ENCODE assay signal across 27 cellular contexts in genomic region chr12:84701041-84701440, GRCh38.
"Had no signal": no experiment of that assay in that cellular context is flagged by ENCODE, and none has a peak within 500 bp of the region (broad histone marks: within the 10 kb centered on the region; RNA-seq: fewer than 3 reads in every experiment).

No MANE protein-coding gene starts in this region.

- ATAC-seq: activated CD4-positive, CD25-positive, alpha-beta regulatory T cell treated with anti-CD3 and anti-CD28 coated beads, Interleukin-2, amount 50 U/mL, for 24 hours; effector memory CD8-positive, alpha-beta T cell; gastrocnemius medialis; naive thymus-derived CD4-positive, alpha-beta T cell; stimulated activated naive B cell treated with anti-CD40 and anti-IgM and Interleukin-4, amounts not matched to agents 10 μg/mL and 1 μg/mL and 100 μg/mL, for 72 hours; upper lobe of right lung had no signal

- H3K4me1 ChIP-seq: breast epithelium, colonic mucosa, esophagus squamous epithelium, gastrocnemius medialis, left ventricle myocardium inferior, sigmoid colon, upper lobe of right lung had no signal

- H3K4me1 Mint-ChIP-seq: activated CD4-positive, alpha-beta T cell treated with anti-CD3 and anti-CD28 coated beads, Interleukin-2, amount 10 ng/mL, durations not matched to agents 24 days and 14 days; activated naive CD4-positive, alpha-beta T cell treated with anti-CD3 and anti-CD28 coated beads, Interleukin-2, amount 50 U/mL, for 24 hours; central memory CD8-positive, alpha-beta T cell; neural crest cell; stimulated activated naive B cell treated with anti-CD40 and anti-IgM and Interleukin-4, amounts not matched to agents 10 μg/mL and 1 μg/mL and 100 μg/mL, for 72 hours had no signal

- H3K36me3 ChIP-seq: breast epithelium, colonic mucosa, esophagus squamous epithelium, gastrocnemius medialis, left ventricle myocardium inferior, sigmoid colon, thoracic aorta, upper lobe of right lung had no signal

- H3K27ac Mint-ChIP-seq: activated CD4-positive, alpha-beta memory T cell treated with anti-CD3 and anti-CD28 coated beads, Interleukin-2, amount 10 ng/mL, durations not matched to agents 7 days and 5 days; activated CD4-positive, alpha-beta T cell treated with anti-CD3 and anti-CD28 coated beads, Interleukin-2, amount 10 ng/mL, durations not matched to agents 24 days and 14 days; activated naive CD4-positive, alpha-beta T cell treated with anti-CD3 and anti-CD28 coated beads, Interleukin-2, amount 50 U/mL, for 24 hours; activated T-helper 1 cell treated with anti-CD3 and anti-CD28 coated beads, Interleukin-12 subunit alpha, Interleukin-12 subunit beta, Interleukin-2, Interleukin-4 antibody, amounts not matched to agents 30 ng/mL and 10 ng/mL and 1 ng/mL, durations not matched to agents 14 hours and 24 hours and 36 hours; effector memory CD8-positive, alpha-beta T cell; naive thymus-derived CD4-positive, alpha-beta T cell; progenitor cell of endocrine pancreas; stimulated activated naive B cell treated with anti-CD40 and anti-IgM and Interleukin-4, amounts not matched to agents 10 μg/mL and 1 μg/mL and 100 μg/mL, for 72 hours had no signal

- H3K27me3 Mint-ChIP-seq: activated CD4-positive, alpha-beta memory T cell treated with anti-CD3 and anti-CD28 coated beads, Interleukin-2, amount 10 ng/mL, durations not matched to agents 7 days and 5 days; activated CD4-positive, alpha-beta T cell treated with anti-CD3 and anti-CD28 coated beads, Interleukin-2, amount 10 ng/mL, durations not matched to agents 24 days and 14 days; activated naive CD4-positive, alpha-beta T cell treated with anti-CD3 and anti-CD28 coated beads, Interleukin-2, amount 50 U/mL, for 24 hours; central memory CD8-positive, alpha-beta T cell; effector memory CD8-positive, alpha-beta T cell; naive thymus-derived CD4-positive, alpha-beta T cell; progenitor cell of endocrine pancreas; stimulated activated naive B cell treated with anti-CD40 and anti-IgM and Interleukin-4, amounts not matched to agents 10 μg/mL and 1 μg/mL and 100 μg/mL, for 72 hours had no signal

- H3K9me3 Mint-ChIP-seq: activated CD4-positive, alpha-beta memory T cell treated with anti-CD3 and anti-CD28 coated beads, Interleukin-2, amount 10 ng/mL, durations not matched to agents 7 days and 5 days; activated CD4-positive, alpha-beta T cell treated with anti-CD3 and anti-CD28 coated beads, Interleukin-2, amount 10 ng/mL, durations not matched to agents 24 days and 14 days; activated naive CD4-positive, alpha-beta T cell treated with anti-CD3 and anti-CD28 coated beads, Interleukin-2, amount 50 U/mL, for 24 hours; activated T-helper 1 cell treated with anti-CD3 and anti-CD28 coated beads, Interleukin-12 subunit alpha, Interleukin-12 subunit beta, Interleukin-2, Interleukin-4 antibody, amounts not matched to agents 30 ng/mL and 10 ng/mL and 1 ng/mL, durations not matched to agents 14 hours and 24 hours and 36 hours; neural crest cell; stimulated activated naive B cell treated with anti-CD40 and anti-IgM and Interleukin-4, amounts not matched to agents 10 μg/mL and 1 μg/mL and 100 μg/mL, for 72 hours had no signal

- H3K4me3 Mint-ChIP-seq: activated CD4-positive, alpha-beta memory T cell treated with anti-CD3 and anti-CD28 coated beads, Interleukin-2, amount 10 ng/mL, durations not matched to agents 7 days and 5 days; activated CD4-positive, alpha-beta T cell treated with anti-CD3 and anti-CD28 coated beads, Interleukin-2, amount 10 ng/mL, durations not matched to agents 24 days and 14 days; activated naive CD4-positive, alpha-beta T cell treated with anti-CD3 and anti-CD28 coated beads, Interleukin-2, amount 50 U/mL, for 24 hours; activated T-helper 1 cell treated with anti-CD3 and anti-CD28 coated beads, Interleukin-12 subunit alpha, Interleukin-12 subunit beta, Interleukin-2, Interleukin-4 antibody, amounts not matched to agents 30 ng/mL and 10 ng/mL and 1 ng/mL, durations not matched to agents 14 hours and 24 hours and 36 hours; central memory CD8-positive, alpha-beta T cell; effector memory CD8-positive, alpha-beta T cell; naive thymus-derived CD4-positive, alpha-beta T cell; neural crest cell; stimulated activated naive B cell treated with anti-CD40 and anti-IgM and Interleukin-4, amounts not matched to agents 10 μg/mL and 1 μg/mL and 100 μg/mL, for 72 hours had no signal

- H3K9me3 ChIP-seq: breast epithelium, colonic mucosa, esophagus squamous epithelium, gastrocnemius medialis, left ventricle myocardium inferior, sigmoid colon, thoracic aorta, upper lobe of right lung had no signal

- H3K4me3 ChIP-seq: breast epithelium, colonic mucosa, dorsolateral prefrontal cortex, esophagus squamous epithelium, gastrocnemius medialis, left ventricle myocardium inferior, sigmoid colon, thoracic aorta, upper lobe of right lung had no signal

- H3K27ac ChIP-seq: breast epithelium, colonic mucosa, dorsolateral prefrontal cortex, esophagus squamous epithelium, gastrocnemius medialis, left ventricle myocardium inferior, sigmoid colon, thoracic aorta, upper lobe of right lung had no signal

- DNase-seq: activated CD4-positive, alpha-beta memory T cell treated with anti-CD3 and anti-CD28 coated beads, Interleukin-2, amount 10 ng/mL, durations not matched to agents 7 days and 5 days; activated CD4-positive, alpha-beta T cell treated with anti-CD3 and anti-CD28 coated beads, Interleukin-2, amount 10 ng/mL, durations not matched to agents 24 days and 14 days; activated gamma-delta T cell treated with Interleukin-2 at 50 U/mL for 16 hours; activated T-cell treated with anti-CD3 and anti-CD28 coated beads for 4 hours; aorta; colonic mucosa; dorsolateral prefrontal cortex; effector memory CD8-positive, alpha-beta T cell; esophagus squamous epithelium; gastrocnemius medialis; hippocampal formation; left ventricle myocardium inferior; naive thymus-derived CD4-positive, alpha-beta T cell; retina; sigmoid colon; stimulated activated CD4-positive, alpha-beta T cell treated with anti-CD3 and anti-CD28 coated beads, Interleukin-2, amount 100 ng/mL, for 48 hours; stimulated activated CD8-positive, alpha-beta memory T cell treated with anti-CD3 and anti-CD28 coated beads, Interleukin-4, amount 100 ng/mL, for 48 hours; stimulated activated naive B cell treated with anti-CD40 and anti-IgM and Interleukin-4, amounts not matched to agents 10 μg/mL and 1 μg/mL and 100 μg/mL, for 72 hours; upper lobe of right lung had no signal

- H3K27me3 ChIP-seq: breast epithelium, colonic mucosa, dorsolateral prefrontal cortex, esophagus squamous epithelium, gastrocnemius medialis, sigmoid colon, upper lobe of right lung had no signal

- H3K36me3 Mint-ChIP-seq: activated naive CD4-positive, alpha-beta T cell treated with anti-CD3 and anti-CD28 coated beads, Interleukin-2, amount 50 U/mL, for 24 hours; naive thymus-derived CD4-positive, alpha-beta T cell; stimulated activated naive B cell treated with anti-CD40 and anti-IgM and Interleukin-4, amounts not matched to agents 10 μg/mL and 1 μg/mL and 100 μg/mL, for 72 hours had no signal
